ENCODE assay signal across 19 cellular contexts in the genomic region with DNA sequence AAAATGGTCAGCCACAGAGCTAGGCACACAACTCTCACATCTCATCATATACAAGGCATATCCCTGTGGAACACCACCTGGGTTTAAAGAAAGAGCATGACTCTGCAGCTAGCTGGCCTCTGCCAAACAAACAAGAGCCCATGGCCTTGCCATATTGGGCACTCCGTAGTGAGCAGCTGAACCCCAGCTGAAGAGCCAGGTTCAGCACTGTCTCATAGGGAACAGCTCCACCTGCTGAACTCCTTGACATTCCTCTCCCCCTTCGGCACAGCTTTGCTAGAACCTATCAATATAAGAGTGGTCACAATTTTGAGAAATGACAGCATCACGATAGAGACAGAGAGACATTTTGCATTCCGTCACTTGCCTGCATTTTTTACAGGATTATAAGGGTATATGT. TPM values are rescaled to one million over a fixed set of nuclear protein-coding genes. Genes with fewer than 3 reads are reported as not detected.
DNase-seq lines count a peak whose midpoint lies in the region; ATAC-seq and TF ChIP-seq lines count a peak whose summit lies in the region.
"Had no signal": no experiment of that assay in that cellular context is flagged by ENCODE, and none has a peak within 500 bp of the region (broad histone marks: within the 10 kb centered on the region; RNA-seq: fewer than 3 reads in every experiment).

No MANE protein-coding gene starts in this region.

- TF ChIP-seq CTCF in upper lobe of right lung (IDR thresholded peaks at IDR 0.05) (no peak), ovary (IDR thresholded peaks at IDR 0.05) (no peak)

- no peak for TF ChIP-seq POLR2A in ovary (IDR thresholded peaks at IDR 0.05)

- WGBS in ovary, 3 donors, result 27 to 37% (median 32%) methylated on average over 4 of the region's 4 CpGs

- TF ChIP-seq EP300 in ovary (IDR thresholded peaks at IDR 0.05), result no peak

- no peaks in the 10 kb centered on the region for H3K9me3 ChIP-seq in upper lobe of right lung
- no peaks in the 10 kb centered on the region for H3K9me3 ChIP-seq in ovary
- H3K9me3 ChIP-seq: gastroesophageal sphincter, spleen had no signal

- peak; percentile 46 for DNase-seq in NCI-H82 (lab: John Stamatoyannopoulos, UW)
- DNase-seq in NCI-H82 treated with DMSO at 0.1 percent for 48 hours (lab: John Stamatoyannopoulos, UW; ENCODE audit: unreplicated experiment), result no peak
- peak; percentile 62 for DNase-seq in islet precursor cell
- no peak for DNase-seq in upper lobe of right lung
- no peak for DNase-seq in SIG-M5 (lab: John Stamatoyannopoulos, UW)
- DNase-seq in KG1 (lab: John Stamatoyannopoulos, UW), result no peak
- no peak for DNase-seq in ovary
- DNase-seq: 8988T; activated CD4-positive, alpha-beta T cell treated with anti-CD3 and anti-CD28 coated beads, Interleukin-2, amount 50 U/mL, for 48 hours; CD4-positive, alpha-beta memory T cell; central memory CD4-positive, alpha-beta T cell; immature natural killer cell; NCI-H2081 treated with DMSO at 0.1 percent for 48 hours; spleen; stimulated activated naive CD8-positive, alpha-beta T cell treated with anti-CD3 and anti-CD28 coated beads, Interleukin-15, amount 100 ng/mL, for 72 hours; T-helper 9 cell had no signal

- H3K36me3 ChIP-seq in upper lobe of right lung (no peaks in the 10 kb centered on the region), ovary (no peaks in the 10 kb centered on the region)
- H3K36me3 ChIP-seq: gastroesophageal sphincter, spleen had no signal

- no peak overlapping the region for H3K27ac ChIP-seq in upper lobe of right lung
- no peak overlapping the region for H3K27ac ChIP-seq in ovary
- H3K27ac ChIP-seq: gastroesophageal sphincter, spleen had no signal

- H3K27me3 ChIP-seq in upper lobe of right lung (no peaks in the 10 kb centered on the region), ovary (no peaks in the 10 kb centered on the region)
- H3K27me3 ChIP-seq: spleen had no signal

- H3K4me1 ChIP-seq in upper lobe of right lung, result no peaks in the 10 kb centered on the region
- no peaks in the 10 kb centered on the region for H3K4me1 ChIP-seq in ovary (ENCODE audit: insufficient read depth)
- H3K4me1 ChIP-seq: gastroesophageal sphincter, spleen had no signal

- intact Hi-C loops in upper lobe of right lung (cut with DNase I) (no loop called here), ovary (cut with DNase I) (no loop called here)

- H3K4me3 ChIP-seq in upper lobe of right lung (no peak overlapping the region), ovary (no peak overlapping the region)
- H3K4me3 ChIP-seq: gastroesophageal sphincter, spleen had no signal

- ATAC-seq in SK-N-SH treated with all-trans-retinoic acid at 6 μM for 48 hours (no peak), upper lobe of right lung (peak; percentile 44)
- ATAC-seq: gastroesophageal sphincter; stimulated activated naive CD8-positive, alpha-beta T cell treated with anti-CD3 and anti-CD28 coated beads, Interleukin-15, amount 100 ng/mL, for 72 hours had no signal

TF ChIP-seq in SK-N-SH treated with all-trans-retinoic acid at 6 μM for 48 hours, 23 proteins besides CTCF, POLR2A, EP300 and RAD21:
- TF ChIP-seq ZFP3 (CRISPR knock-in tag; IDR thresholded peaks at IDR 0.05) (peak; percentile 86), ARNTL (CRISPR knock-in tag; IDR thresholded peaks at IDR 0.05; ENCODE audit: borderline replicate concordance, low read depth) (no peak)

RNA-seq across cellular contexts. Expression of gene SORCS1, which starts 20.0 kb away (rescaled TPM):
- 0.23 TPM for total RNA-seq in upper lobe of right lung
- 1 to 10 TPM in 4 of 7 donors, under 1 TPM in 3; 0.05 to 2.4 (median 1.0) TPM for total RNA-seq in ovary
- polyA plus RNA-seq in ovary, result 1 to 10 TPM in 1 of 2 donors, under 1 TPM in 1; 0.22 to 1.2 TPM
- total RNA-seq: CD4-positive, alpha-beta memory T cell; osteocyte had no signal
- polyA plus RNA-seq: CD4-positive, alpha-beta memory T cell; immature natural killer cell had no signal

Comparison
In these comparisons a context has a peak if more than half of its experiments do, and no peak if none do; other contexts are left out.
1. DNase-seq: peak in NCI-H82 (single experiment) and islet precursor cell (single experiment); none in NCI-H82 treated with DMSO at 0.1 percent for 48 hours (single experiment), upper lobe of right lung (single experiment), SIG-M5 (single experiment), KG1 (single experiment) and ovary (0 of 5).